15 cellular contexts compared by ENCODE assay signal in the genomic region with DNA sequence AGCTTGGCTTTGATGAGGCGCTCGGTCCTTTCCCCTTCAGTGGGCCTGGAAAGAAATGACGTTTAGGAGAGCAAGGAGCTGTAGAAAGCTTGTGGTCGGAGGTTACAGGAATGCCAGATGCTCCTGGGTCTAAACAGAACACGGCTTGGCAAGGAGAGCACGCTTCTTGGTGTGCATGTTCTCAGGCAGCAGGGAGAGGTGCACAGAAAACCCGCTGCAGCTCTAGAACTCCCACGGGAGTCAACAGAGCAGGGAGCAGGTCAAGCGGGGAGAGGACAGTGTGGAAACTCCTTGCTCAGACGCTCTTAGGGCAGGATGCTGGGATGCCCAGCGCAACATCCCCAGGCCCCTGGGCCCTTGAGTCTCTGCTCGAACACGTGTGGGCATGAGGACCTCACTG. TPM values are rescaled to one million over a fixed set of nuclear protein-coding genes. Genes with fewer than 3 reads are reported as not detected.
DNase-seq lines count a peak whose midpoint lies in the region; TF ChIP-seq lines count a peak whose summit lies in the region.
"Had no signal": no experiment of that assay in that cellular context is flagged by ENCODE, and none has a peak within 500 bp of the region (broad histone marks: within the 10 kb centered on the region; RNA-seq: fewer than 3 reads in every experiment).

No MANE protein-coding gene starts in this region.

- peak overlapping the region; percentile 52 for H3K27ac ChIP-seq in mesodermal cell (ENCODE audit: low read depth, low read length, severe bottlenecking)
- H3K27ac ChIP-seq in stomach, result peak overlapping the region in 4 of 5 donors; percentile 26 to 87 (median 86)
- H3K27ac ChIP-seq in colonic mucosa, result no peak overlapping the region

- peaks cover 79% of the 10 kb centered on the region for H3K36me3 Mint-ChIP-seq in activated T-cell treated with anti-CD3 and anti-CD28 coated beads, Interleukin-2, amount 50 U/mL, for 24 hours (ENCODE audit: low read depth)
- peaks cover 52% of the 10 kb centered on the region for H3K36me3 Mint-ChIP-seq in brain

- 96 to 98% methylated on average over 12 to 13 of the region's 13 CpGs for WGBS in mesodermal cell (ENCODE audit: insufficient coverage in 2 of 2), 2 experiments
- WGBS in stomach, 5 donors, result 77 to 84% (median 80%) methylated on average over 13 of the region's 13 CpGs

- no peaks in the 10 kb centered on the region for H3K27me3 ChIP-seq in stomach
- H3K27me3 ChIP-seq in colonic mucosa, result no peaks in the 10 kb centered on the region

- no peak for DNase-seq in activated T-cell treated with anti-CD3 and anti-CD28 coated beads, Interleukin-2, amount 50 U/mL, for 24 hours
- no peak for DNase-seq in activated T-cell treated with anti-CD3 and anti-CD28 coated beads, Interleukin-2, amount 50 U/mL, for 48 hours
- DNase-seq in stomach (no peak), colonic mucosa (no peak), NCI-H226 (no peak), T-helper 9 cell (no peak)
- DNase-seq: activated CD4-positive, CD25-positive, alpha-beta regulatory T cell treated with anti-CD3 and anti-CD28 coated beads, Interleukin-2, amount 50 U/mL, for 72 hours; activated T-cell treated with anti-CD3 and anti-CD28 coated beads, Interleukin-2, amount 50 U/mL, for 4 hours; effector memory CD8-positive, alpha-beta T cell; left colon; naive thymus-derived CD8-positive, alpha-beta T cell; OCI-M1; T-cell had no signal

- no peak overlapping the region for H3K9ac ChIP-seq in colonic mucosa (ENCODE audit: low read depth in 2 of 2, low read length in 2 of 2)

- TF ChIP-seq POLR2A in stomach (IDR thresholded peaks at IDR 0.05), result no peak

- no peak overlapping the region for H3K4me3 Mint-ChIP-seq in activated T-cell treated with anti-CD3 and anti-CD28 coated beads, Interleukin-2, amount 50 U/mL, for 24 hours
- H3K4me3 Mint-ChIP-seq in brain, result no peak overlapping the region
- H3K4me3 Mint-ChIP-seq: activated T-cell treated with anti-CD3 and anti-CD28 coated beads, Interleukin-2, amount 50 U/mL, for 4 hours; effector memory CD8-positive, alpha-beta T cell; naive thymus-derived CD8-positive, alpha-beta T cell; T-cell had no signal

- no peaks in the 10 kb centered on the region for H3K9me3 Mint-ChIP-seq in activated T-cell treated with anti-CD3 and anti-CD28 coated beads, Interleukin-2, amount 50 U/mL, for 24 hours
- H3K9me3 Mint-ChIP-seq in brain, result no peaks in the 10 kb centered on the region
- H3K9me3 Mint-ChIP-seq: activated T-cell treated with anti-CD3 and anti-CD28 coated beads, Interleukin-2, amount 50 U/mL, for 4 hours; effector memory CD8-positive, alpha-beta T cell; naive thymus-derived CD8-positive, alpha-beta T cell; T-cell had no signal

- peak overlapping the region; percentile 74 for H3K27ac Mint-ChIP-seq in activated T-cell treated with anti-CD3 and anti-CD28 coated beads, Interleukin-2, amount 50 U/mL, for 24 hours
- peak overlapping the region in 3 of 5 experiments; percentile 66 to 96 (median 89) for H3K27ac Mint-ChIP-seq in brain

- peaks cover 10% of the 10 kb centered on the region for H3K4me1 Mint-ChIP-seq in activated T-cell treated with anti-CD3 and anti-CD28 coated beads, Interleukin-2, amount 50 U/mL, for 24 hours (ENCODE audit: low read depth)
- peaks cover 52% of the 10 kb centered on the region for H3K4me1 Mint-ChIP-seq in brain

- no peaks in the 10 kb centered on the region for H3K27me3 Mint-ChIP-seq in activated T-cell treated with anti-CD3 and anti-CD28 coated beads, Interleukin-2, amount 50 U/mL, for 24 hours
- H3K27me3 Mint-ChIP-seq in brain, result no peaks in the 10 kb centered on the region
- H3K27me3 Mint-ChIP-seq: effector memory CD8-positive, alpha-beta T cell; naive thymus-derived CD8-positive, alpha-beta T cell; T-cell had no signal

- no peak for TF ChIP-seq CTCF in brain (conservative IDR thresholded peaks at IDR 0.05)
- TF ChIP-seq CTCF in stomach (IDR thresholded peaks at IDR 0.05), result no peak
- no peak for TF ChIP-seq CTCF in colonic mucosa (IDR thresholded peaks at IDR 0.05)

- H3K4me3 ChIP-seq in mesodermal cell (ENCODE audit: extremely low read depth, insufficient read depth, low read length, poor library complexity, severe bottlenecking) (no peak overlapping the region), stomach (no peak overlapping the region), colonic mucosa (no peak overlapping the region)

- no peaks in the 10 kb centered on the region for H3K9me3 ChIP-seq in mesodermal cell (ENCODE audit: control insufficient read depth, low read length)
- H3K9me3 ChIP-seq in stomach, result no peaks in the 10 kb centered on the region
- no peaks in the 10 kb centered on the region for H3K9me3 ChIP-seq in colonic mucosa

- peaks cover 45% of the 10 kb centered on the region for H3K4me1 ChIP-seq in mesodermal cell (ENCODE audit: control insufficient read depth, insufficient read depth, low read length, poor library complexity, severe bottlenecking)
- H3K4me1 ChIP-seq in stomach, result peaks cover 0 to 59% (median 29%) of the 10 kb centered on the region in 4 donors
- H3K4me1 ChIP-seq in colonic mucosa, result no peaks in the 10 kb centered on the region

- H3K36me3 ChIP-seq in mesodermal cell (ENCODE audit: control insufficient read depth, insufficient read depth, low read length) (peaks cover 67% of the 10 kb centered on the region), stomach (peaks cover 46 to 87% (median 79%) of the 10 kb centered on the region in 4 donors), colonic mucosa (no peaks in the 10 kb centered on the region)

- intact Hi-C loops in stomach (cut with DNase I; ENCODE audit: low total_unique reads), result loop anchor here (10.0 kb wide), 1 partner anchor 242 kb away; a partner anchor contains a TSS
- intact Hi-C loops in colonic mucosa (cut with DNase I), result loop anchor here (10.0 kb wide), 1 partner anchor 242 kb away; a partner anchor contains a TSS

- no peak for TF ChIP-seq EP300 in stomach (IDR thresholded peaks at IDR 0.05)

RNA-seq across cellular contexts. Expression of a gene that starts 51.0 kb away (rescaled TPM):
- 9.9 TPM for polyA plus RNA-seq in brain (ENCODE audit: insufficient read depth, low read depth, low replicate concordance)
- 39.1 TPM for polyA plus RNA-seq in mesodermal cell (2013, experiment 1 of 2)
- polyA plus RNA-seq in mesodermal cell (2013, experiment 2 of 2), result 31.0 TPM
- 100 to 1,000 TPM in 1 of 5 donors, 10 to 100 TPM in 4; 10.1 to 172 (median 22.9) TPM for total RNA-seq in stomach
- polyA plus RNA-seq in stomach, result 1 to 10 TPM; 2.3 to 6.0 (median 3.2) TPM
- total RNA-seq in colonic mucosa, result 10 to 100 TPM; 22.5 to 29.1 TPM
